Comparison of ENCODE assay signal across 28 cellular contexts in the genomic region with DNA sequence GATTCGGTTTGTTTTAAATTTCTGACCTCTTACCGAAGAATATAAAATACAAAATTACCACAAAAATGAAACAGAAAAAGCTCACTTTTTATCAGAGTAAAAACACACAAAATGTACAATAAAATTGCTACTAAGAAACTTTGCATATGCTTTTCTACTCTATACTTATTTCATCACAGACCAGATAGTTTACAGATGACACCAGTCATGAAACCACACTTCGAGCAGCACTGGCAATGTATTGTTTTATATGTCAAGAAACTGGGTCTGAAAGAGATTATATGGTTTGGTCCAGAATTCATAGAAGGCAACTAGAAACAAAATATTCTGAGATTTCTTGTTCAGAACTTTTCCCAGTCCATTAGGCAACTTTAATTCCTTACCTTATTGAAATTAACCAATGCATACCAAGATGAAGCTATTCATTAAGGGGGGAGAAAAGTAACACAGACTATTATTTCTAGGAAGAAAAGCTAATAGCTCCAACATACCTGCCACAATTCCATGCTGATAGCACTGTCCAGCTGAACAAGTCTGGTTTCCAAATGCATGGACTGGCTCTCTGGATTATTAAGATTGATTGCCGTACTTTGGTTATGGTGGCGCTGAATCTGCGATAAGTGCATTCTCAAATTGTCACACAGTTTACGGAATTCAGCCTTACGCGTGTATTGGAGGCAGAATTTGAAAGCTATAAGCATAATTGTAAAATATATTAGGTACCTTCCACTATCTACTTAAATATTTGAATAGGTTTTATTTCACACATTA. TPM values are rescaled to one million over a fixed set of nuclear protein-coding genes. Genes with fewer than 3 reads are reported as not detected.
"Had no signal": no experiment of that assay in that cellular context is flagged by ENCODE, and none has a peak within 500 bp of the region (broad histone marks: within the 10 kb centered on the region; RNA-seq: fewer than 3 reads in every experiment).

No MANE protein-coding gene starts in this region.

- DNase-seq: activated CD4-positive, alpha-beta T cell treated with anti-CD3 and anti-CD28 coated beads for 36 hours; activated CD4-positive, alpha-beta T cell treated with anti-CD3 and anti-CD28 coated beads, Interleukin-2, amount 50 U/mL, for 48 hours; activated CD4-positive, CD25-positive, alpha-beta regulatory T cell; activated naive CD4-positive, alpha-beta T cell; activated T-cell treated with anti-CD3 and anti-CD28 coated beads, Interleukin-2, amount 50 U/mL, for 4 hours; adrenal gland; aorta; body of pancreas; dermis blood vessel endothelial cell; effector CD4-positive, alpha-beta T cell; esophagus squamous epithelium; foreskin melanocyte; heart right ventricle; left lung; lower lobe of right lung; mesenchymal stem cell; stimulated activated CD4-positive, alpha-beta T cell treated with anti-CD3 and anti-CD28 coated beads, Interleukin-12 subunit alpha, Interleukin-12 subunit beta, amount 100 ng/mL, for 4 hours; stimulated activated CD4-positive, alpha-beta T cell treated with anti-CD3 and anti-CD28 coated beads, Interleukin-4, amount 100 ng/mL, for 1 hour; upper lobe of left lung had no signal

- ATAC-seq: activated CD4-positive, alpha-beta T cell treated with anti-CD3 and anti-CD28 coated beads for 36 hours; body of pancreas; heart right ventricle; left lung; lower lobe of right lung; sciatic nerve had no signal

- H3K4me3 ChIP-seq: adrenal gland, body of pancreas, esophagus squamous epithelium, heart right ventricle, left lung, lower lobe of right lung, SK-N-MC, skin epidermis, upper lobe of left lung, vagina had no signal

- H3K27ac Mint-ChIP-seq: activated CD4-positive, alpha-beta T cell treated with anti-CD3 and anti-CD28 coated beads for 36 hours; nephron; progenitor cell of endocrine pancreas had no signal

- H3K4me1 ChIP-seq: vagina had no signal

- H3K4me3 Mint-ChIP-seq: activated CD4-positive, alpha-beta T cell treated with anti-CD3 and anti-CD28 coated beads for 36 hours; activated T-cell treated with anti-CD3 and anti-CD28 coated beads, Interleukin-2, amount 50 U/mL, for 4 hours; nephron; stimulated activated naive CD8-positive, alpha-beta T cell treated with anti-CD3 and anti-CD28 coated beads, Interleukin-15, Interleukin-2, amounts not matched to agents 100 ng/mL and 50 ng/mL, for 24 hours had no signal

- H3K9me3 ChIP-seq: adrenal gland, body of pancreas, esophagus squamous epithelium, heart right ventricle, left lung, lower lobe of right lung, upper lobe of left lung, vagina had no signal

- H3K27me3 ChIP-seq: adrenal gland, body of pancreas, esophagus squamous epithelium, heart right ventricle, left lung, upper lobe of left lung, vagina had no signal

- H3K27me3 Mint-ChIP-seq: activated CD4-positive, alpha-beta T cell treated with anti-CD3 and anti-CD28 coated beads for 36 hours; progenitor cell of endocrine pancreas; stimulated activated naive CD8-positive, alpha-beta T cell treated with anti-CD3 and anti-CD28 coated beads, Interleukin-15, Interleukin-2, amounts not matched to agents 100 ng/mL and 50 ng/mL, for 24 hours had no signal

- H3K27ac ChIP-seq: adrenal gland, body of pancreas, epithelial cell of prostate, esophagus squamous epithelium, heart right ventricle, left lung, lower lobe of right lung, SK-N-MC, skin epidermis, upper lobe of left lung, vagina had no signal

- H3K4me1 Mint-ChIP-seq: nephron had no signal

- H3K9me3 Mint-ChIP-seq: activated naive CD4-positive, alpha-beta T cell treated with anti-CD3 and anti-CD28 coated beads, Interleukin-2, amount 50 U/mL, for 72 hours; activated T-cell treated with anti-CD3 and anti-CD28 coated beads, Interleukin-2, amount 50 U/mL, for 4 hours; nephron; stimulated activated naive CD8-positive, alpha-beta T cell treated with anti-CD3 and anti-CD28 coated beads, Interleukin-15, Interleukin-2, amounts not matched to agents 100 ng/mL and 50 ng/mL, for 24 hours had no signal

RNA-seq across cellular contexts. Expression of a gene that starts 41.1 kb away (rescaled TPM):
- total RNA-seq: vagina had no signal
